Comparison of ENCODE assay signal across 1 cellular context in genomic region chr1:245934409-245934808, GRCh38.
TF ChIP-seq lines count a peak whose summit lies in the region.

No MANE protein-coding gene starts in this region.

TF ChIP-seq in H1, 55 proteins besides CTCF, POLR2A, EP300 and RAD21:
- TF ChIP-seq SIX5 (IDR thresholded peaks at IDR 0.05; ENCODE audit: low read depth, low read length), result no peak
- TF ChIP-seq JUND (IDR thresholded peaks at IDR 0.05; ENCODE audit: low read length), result no peak
- no peak for TF ChIP-seq HDAC6 (IDR thresholded peaks at IDR 0.05; ENCODE audit: low read depth, low read length)
- no peak for TF ChIP-seq SUZ12 (IDR thresholded peaks at IDR 0.05; ENCODE audit: low read length)
- no peak for TF ChIP-seq BRCA1 (IDR thresholded peaks at IDR 0.05; ENCODE audit: low read depth, low read length)
